Comparison of ENCODE assay signal across 16 cellular contexts in genomic region chr5:10453564-10453963, GRCh38. TPM values are rescaled to one million over a fixed set of nuclear protein-coding genes. Genes with fewer than 3 reads are reported as not detected.
A peak's percentile ranks its signal among the peaks of the same experiment; 100 is the strongest.
DNase-seq lines count a peak whose midpoint lies in the region; ATAC-seq and TF ChIP-seq lines count a peak whose summit lies in the region.
"Had no signal": no experiment of that assay in that cellular context is flagged by ENCODE, and none has a peak within 500 bp of the region (broad histone marks: within the 10 kb centered on the region; RNA-seq: fewer than 3 reads in every experiment).

No MANE protein-coding gene starts in this region.

- H3K4me1 ChIP-seq in SJSA1 (replicated peaks) (peaks cover 46% of the 10 kb centered on the region), vagina (peaks cover 11% of the 10 kb centered on the region)
- H3K4me1 ChIP-seq: colonic mucosa had no signal

- H3K9me3 ChIP-seq in SJSA1 (replicated peaks) = no peaks in the 10 kb centered on the region
- H3K9me3 ChIP-seq in vagina = no peaks in the 10 kb centered on the region
- H3K9me3 ChIP-seq: colonic mucosa, neutrophil, spleen, thoracic aorta had no signal

- TF ChIP-seq POLR2A in vagina (IDR thresholded peaks at IDR 0.05) = no peak
- no peak for TF ChIP-seq POLR2A in erythroblast (IDR thresholded peaks at IDR 0.05; ENCODE audit: low read length)

- no peak for TF ChIP-seq CTCF in vagina (IDR thresholded peaks at IDR 0.05)

- H3K36me3 ChIP-seq in SJSA1 (no peaks in the 10 kb centered on the region), vagina (no peaks in the 10 kb centered on the region)
- H3K36me3 ChIP-seq: colonic mucosa, thoracic aorta had no signal

- intact Hi-C loops in vagina (cut with DNase I) = loop anchor here (10.0 kb wide), 1 partner anchor 111 kb away; the partner anchor contains the start of gene ANKRD33B

- no peaks in the 10 kb centered on the region for H3K27me3 ChIP-seq in SJSA1 (replicated peaks)
- no peaks in the 10 kb centered on the region for H3K27me3 ChIP-seq in vagina
- H3K27me3 ChIP-seq: colonic mucosa, neutrophil, spleen had no signal

- H3K4me3 ChIP-seq in SJSA1 (no peak overlapping the region), vagina (no peak overlapping the region)
- H3K4me3 ChIP-seq: colonic mucosa, spleen, thoracic aorta had no signal

- no peak for ATAC-seq in HG03565 (IDR thresholded peaks at IDR 0.05; ENCODE audit: unreplicated experiment)

- DNase-seq in NCI-H748 (lab: John Stamatoyannopoulos, UW; ENCODE audit: unreplicated experiment) (peak; percentile 56), NCI-H748 treated with DMSO at 0.1 percent for 48 hours (lab: John Stamatoyannopoulos, UW) (no peak), SJSA1 (ENCODE audit: low read depth in 1 of 2, low spot score in 2 of 2) (peak in 1 of 2 experiments; percentile 86), iris pigment epithelial cell (ENCODE audit: low read depth) (peak; percentile 48), vagina (ENCODE audit: extremely low spot score in 2 of 2) (no peak), OCI-M1 (lab: John Stamatoyannopoulos, UW) (no peak), erythroblast (lab: John Stamatoyannopoulos, UW) (no peak)
- DNase-seq: activated CD8-positive, alpha-beta memory T cell treated with anti-CD3 and anti-CD28 coated beads, Interleukin-2, amount 50 U/mL, for 48 hours; activated naive CD8-positive, alpha-beta T cell treated with anti-CD3 and anti-CD28 coated beads for 36 hours; colonic mucosa; left cardiac atrium; Right ventricle myocardium superior; spleen had no signal

- H3K27ac ChIP-seq in SJSA1 = peak overlapping the region; percentile 71
- H3K27ac ChIP-seq in vagina = peak overlapping the region; percentile 50
- H3K27ac ChIP-seq: colonic mucosa, spleen, thoracic aorta had no signal

RNA-seq across cellular contexts. Expression of gene ROPN1L, which starts 11.9 kb away (rescaled TPM):
- total RNA-seq in SJSA1 (2014; rRNA removed; shearing (Covaris generic)) = 2.9 and 3.0 TPM in 2 replicates
- total RNA-seq in vagina = 4.2 TPM
- total RNA-seq: activated naive CD8-positive, alpha-beta T cell treated with anti-CD3 and anti-CD28 coated beads for 36 hours; colonic mucosa; Right ventricle myocardium superior; thoracic aorta had no signal

Comparison
In these comparisons a context has a peak if more than half of its experiments do, and no peak if none do; other contexts are left out.
1. DNase-seq: peak in NCI-H748 (single experiment) and iris pigment epithelial cell (single experiment); none in NCI-H748 treated with DMSO at 0.1 percent for 48 hours (single experiment), vagina (0 of 2), OCI-M1 (single experiment) and erythroblast (0 of 2).